In the genomic region with DNA sequence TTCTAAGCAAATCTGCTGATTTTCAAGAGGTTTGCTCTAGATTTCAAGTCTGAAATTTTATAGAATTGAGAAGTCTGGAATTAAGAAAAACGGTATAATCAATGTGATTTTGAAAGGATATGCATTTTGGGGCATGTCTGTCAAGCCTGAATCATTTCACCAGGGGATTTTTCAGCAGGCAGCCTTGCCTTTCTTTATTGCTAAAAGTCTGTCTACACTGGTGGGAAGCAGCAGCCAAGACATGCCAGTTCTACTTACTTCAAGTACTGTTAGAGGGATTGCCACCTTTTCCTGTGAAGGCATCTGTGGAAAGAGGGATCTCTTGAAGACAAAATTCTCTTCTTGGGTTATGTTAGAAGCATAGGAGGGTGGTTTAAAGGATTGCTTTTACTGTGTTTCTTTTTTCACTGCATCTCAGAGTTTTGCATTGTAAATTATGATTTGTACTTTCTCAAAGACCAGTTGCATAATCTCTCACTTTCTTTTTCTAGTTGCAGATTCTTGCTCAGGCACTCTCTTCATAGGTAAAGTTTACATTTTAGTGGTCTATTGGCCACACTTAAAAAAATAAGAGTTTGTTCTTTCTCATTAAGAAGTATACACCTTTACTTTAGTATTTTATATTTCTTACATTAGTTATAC, we compare ENCODE assay signal across 23 cellular contexts.
"Had no signal": no experiment of that assay in that cellular context is flagged by ENCODE, and none has a peak within 500 bp of the region (broad histone marks: within the 10 kb centered on the region; RNA-seq: fewer than 3 reads in every experiment).

No MANE protein-coding gene starts in this region.

- ATAC-seq: activated CD8-positive, alpha-beta T cell treated with anti-CD3 and anti-CD28 coated beads for 36 hours; Panc1 had no signal

- H3K4me1 ChIP-seq: ascending aorta, SJCRH30 had no signal

- H3K27me3 ChIP-seq: ascending aorta, cardiac muscle cell, SJCRH30 had no signal

- H3K27ac ChIP-seq: ascending aorta, cardiac muscle cell, KMS-11, SJCRH30 had no signal

- H3K4me2 ChIP-seq: KMS-11, SK-N-SH had no signal

- H3K9me3 ChIP-seq: ascending aorta, SJCRH30, SK-N-SH had no signal

- H3K4me3 ChIP-seq: ascending aorta, cardiac muscle cell, SJCRH30 had no signal

- DNase-seq: activated CD4-positive, alpha-beta T cell treated with anti-CD3 and anti-CD28 coated beads, Interleukin-2, amount 10 ng/mL, durations not matched to agents 24 days and 14 days; activated CD4-positive, alpha-beta T cell treated with anti-CD3 and anti-CD28 coated beads, Interleukin-2, amount 50 U/mL, for 4 hours; activated CD8-positive, alpha-beta T cell treated with anti-CD3 and anti-CD28 coated beads for 36 hours; activated gamma-delta T cell; activated naive CD4-positive, alpha-beta T cell treated with Interleukin-2 at 50 U/mL for 16 hours; activated naive CD8-positive, alpha-beta T cell treated with anti-CD3 and anti-CD28 coated beads, Interleukin-2, amount 10 ng/mL, durations not matched to agents 7 days and 5 days; activated T-cell treated with anti-CD3 and anti-CD28 coated beads, Interleukin-2, amount 50 U/mL, for 1 hour; amygdala; NCI-H1048; NCI-H1436 treated with DMSO at 0.1 percent for 48 hours; NCI-H1694 treated with DMSO at 0.1 percent for 48 hours; NCI-H2029; NCI-H345; NCI-H524 treated with DMSO at 0.1 percent for 48 hours; NCI-H748 treated with DMSO at 0.1 percent for 48 hours; SHP77; SJCRH30; SK-N-SH had no signal

- H3K9ac ChIP-seq: KMS-11, SK-N-SH had no signal

- FAIRE-seq: TTC549 had no signal

- H3K36me3 ChIP-seq: ascending aorta, cardiac muscle cell, SJCRH30 had no signal
